8 cellular contexts compared by ENCODE assay signal in the genomic region with DNA sequence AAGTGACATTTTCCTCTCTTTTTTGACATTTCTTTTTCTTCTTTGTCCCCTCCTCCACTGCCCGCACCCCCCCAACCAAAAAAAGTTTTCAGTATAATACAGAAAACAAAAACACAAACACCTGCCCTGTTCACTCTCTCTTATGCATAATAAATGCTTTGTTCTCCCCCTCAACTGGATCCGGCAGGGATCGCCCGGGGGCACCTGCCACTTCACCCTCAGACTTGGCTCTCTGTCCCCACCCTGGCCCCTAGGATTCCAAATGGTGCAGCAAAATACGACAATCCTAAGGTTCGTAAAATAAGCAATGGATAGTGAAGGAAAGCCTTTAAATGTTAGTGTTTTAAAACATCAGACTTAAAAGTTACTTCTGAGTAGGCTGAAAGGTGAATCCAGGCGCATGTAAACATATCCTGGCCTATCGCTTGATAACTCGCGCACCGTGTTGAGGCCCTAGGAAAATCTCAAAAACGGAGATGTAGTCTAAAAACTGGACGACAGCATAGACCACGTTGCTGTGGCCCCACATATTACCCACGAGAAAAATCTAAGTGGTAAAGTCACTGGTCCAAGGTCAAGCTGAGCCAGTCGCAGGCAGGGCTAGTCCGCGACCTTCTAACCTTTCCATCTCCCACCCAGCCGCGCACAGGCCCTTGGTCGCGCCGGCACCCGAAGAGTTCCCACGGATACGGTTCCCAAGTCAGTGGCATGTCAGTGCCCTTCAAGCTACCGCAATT.
DNase-seq lines count a peak whose midpoint lies in the region; ATAC-seq and TF ChIP-seq lines count a peak whose summit lies in the region.

No MANE protein-coding gene starts in this region.

- TF ChIP-seq CTCF in fibroblast of lung (conservative IDR thresholded peaks at IDR 0.05 in 1 of 2, IDR thresholded peaks at IDR 0.05 in 1 of 2; ENCODE audit: low read depth in 1 of 2, low read length in 2 of 2), result no peak
- TF ChIP-seq CTCF in osteoblast (IDR thresholded peaks at IDR 0.05; ENCODE audit: extremely low read depth, low read depth, low read length), result no peak

- H3K9me3 ChIP-seq in CD4-positive, alpha-beta memory T cell (ENCODE audit: control insufficient read depth in 1 of 2, low read length in 2 of 2), result no peaks in the 10 kb centered on the region
- H3K9me3 ChIP-seq in fibroblast of lung (ENCODE audit: control insufficient read depth, insufficient read depth, low read depth, low read length), result no peaks in the 10 kb centered on the region
- H3K9me3 ChIP-seq in osteoblast (ENCODE audit: low read depth, low read length), result no peaks in the 10 kb centered on the region

- no peak overlapping the region for H3K4me3 ChIP-seq in CD4-positive, alpha-beta memory T cell (ENCODE audit: low read length in 2 of 2)
- peak overlapping the region; percentile 62 to 83 (median 77) for H3K4me3 ChIP-seq in fibroblast of lung (replicated peaks in 1 of 4; ENCODE audit: control extremely low read depth in 1 of 4, insufficient read depth in 1 of 4, low read depth in 3 of 4, low read length in 4 of 4)
- peak overlapping the region; percentile 89 for H3K4me3 ChIP-seq in osteoblast (ENCODE audit: insufficient read depth, low read length)

- POLR2A ChIA-PET in CD4-positive, alpha-beta memory T cell (lab: Charles Lee; ENCODE audit: partially characterized antibody), result no interaction called here

- peaks cover 28 to 37% of the 10 kb centered on the region in 2 donors for H3K27me3 Mint-ChIP-seq in CD4-positive, alpha-beta memory T cell

- intact Hi-C loops in CD4-positive, alpha-beta memory T cell (cut with micrococcal nuclease), result no loop called here

- no peaks in the 10 kb centered on the region for H3K36me3 Mint-ChIP-seq in CD4-positive, alpha-beta memory T cell

- no peaks in the 10 kb centered on the region for H3K4me1 ChIP-seq in CD4-positive, alpha-beta memory T cell (ENCODE audit: insufficient read depth, low read length)
- H3K4me1 ChIP-seq in fibroblast of lung (ENCODE audit: control insufficient read depth, extremely low read depth, insufficient read depth, low read length), result peaks cover 8% of the 10 kb centered on the region
- peaks cover 16% of the 10 kb centered on the region for H3K4me1 ChIP-seq in osteoblast (ENCODE audit: insufficient read depth, low read length)

- H3K4me1 Mint-ChIP-seq in CD4-positive, alpha-beta memory T cell, result peaks cover 0 to 14% (median 6%) of the 10 kb centered on the region in 4 donors

- peak overlapping the region; percentile 74 for H3K9ac ChIP-seq in fibroblast of lung (ENCODE audit: insufficient read depth, low read length)

- H3K4me3 Mint-ChIP-seq in CD4-positive, alpha-beta memory T cell, result peak overlapping the region in 7 of 8 donors; percentile 55 to 73 (median 65)

- CTCF ChIA-PET in CD4-positive, alpha-beta memory T cell (lab: Charles Lee; ENCODE audit: partially characterized antibody), result no interaction called here

- no peaks in the 10 kb centered on the region for H3K36me3 ChIP-seq in CD4-positive, alpha-beta memory T cell (ENCODE audit: insufficient read depth, low read length)
- no peaks in the 10 kb centered on the region for H3K36me3 ChIP-seq in fibroblast of lung (ENCODE audit: control insufficient read depth, insufficient read depth, low read length)
- H3K36me3 ChIP-seq in osteoblast (ENCODE audit: insufficient read depth, low read length), result peaks cover 29% of the 10 kb centered on the region

- H3K27ac ChIP-seq in CD4-positive, alpha-beta memory T cell (ENCODE audit: low read depth, low read length), result no peak overlapping the region
- peak overlapping the region; percentile 83 for H3K27ac ChIP-seq in fibroblast of lung (ENCODE audit: insufficient read depth, low read length)
- H3K27ac ChIP-seq in osteoblast (ENCODE audit: low read depth, low read length), result peak overlapping the region; percentile 80

- ATAC-seq in GM21515 (IDR thresholded peaks at IDR 0.05; ENCODE audit: unreplicated experiment), result no peak
- no peak for ATAC-seq in HG02973 (IDR thresholded peaks at IDR 0.05; ENCODE audit: unreplicated experiment)

- H3K27me3 ChIP-seq in CD4-positive, alpha-beta memory T cell (ENCODE audit: insufficient read depth, low read length), result peaks cover 15% of the 10 kb centered on the region
- H3K27me3 ChIP-seq in fibroblast of lung (ENCODE audit: control insufficient read depth, insufficient read depth, low read length), result no peaks in the 10 kb centered on the region
- H3K27me3 ChIP-seq in osteoblast (ENCODE audit: insufficient read depth, low read length), result no peaks in the 10 kb centered on the region

- no peaks in the 10 kb centered on the region for H4K20me1 ChIP-seq in fibroblast of lung (ENCODE audit: control insufficient read depth, extremely low read depth, insufficient read depth, low read length)
- H4K20me1 ChIP-seq in osteoblast (ENCODE audit: insufficient read depth, low read length), result no peaks in the 10 kb centered on the region

- DNase-seq in CD4-positive, alpha-beta memory T cell, result no peak
- peak; percentile 15 for DNase-seq in RPMI7951 (ENCODE audit: low read depth)
- DNase-seq in fibroblast of lung (ENCODE audit: low read depth in 2 of 2), result no peak
- DNase-seq in osteoblast (ENCODE audit: insufficient read length, low spot score, missing footprints), result no peak
- DNase-seq in NCI-H146 (lab: John Stamatoyannopoulos, UW), result no peak
- DNase-seq in NCI-H510A treated with DMSO at 0.1 percent for 48 hours (lab: John Stamatoyannopoulos, UW), result no peak

- no peak overlapping the region for H3K27ac Mint-ChIP-seq in CD4-positive, alpha-beta memory T cell

- H3K9me3 Mint-ChIP-seq in CD4-positive, alpha-beta memory T cell, result peaks cover 0 to 4% (median 0%) of the 10 kb centered on the region in 8 donors

- peak overlapping the region; percentile 7 for H2AFZ ChIP-seq in fibroblast of lung (ENCODE audit: low read length)
- peak overlapping the region; percentile 77 for H2AFZ ChIP-seq in osteoblast (ENCODE audit: low read length)

- H3K4me2 ChIP-seq in fibroblast of lung (ENCODE audit: extremely low read depth, insufficient read depth, low read length) (peak overlapping the region; percentile 97), osteoblast (ENCODE audit: insufficient read depth, low read length) (peak overlapping the region; percentile 90)

- H3K79me2 ChIP-seq in fibroblast of lung (ENCODE audit: control insufficient read depth, insufficient read depth, low read length) (peaks cover 48% of the 10 kb centered on the region), osteoblast (ENCODE audit: insufficient read depth, low read length) (peaks cover 61% of the 10 kb centered on the region)

Comparison
In these comparisons a context has a peak if more than half of its experiments do, and no peak if none do; other contexts are left out.
1. H3K4me3 ChIP-seq: peak in fibroblast of lung (4 of 4) and osteoblast (single experiment); none in CD4-positive, alpha-beta memory T cell (0 of 2).